In the genomic region with DNA sequence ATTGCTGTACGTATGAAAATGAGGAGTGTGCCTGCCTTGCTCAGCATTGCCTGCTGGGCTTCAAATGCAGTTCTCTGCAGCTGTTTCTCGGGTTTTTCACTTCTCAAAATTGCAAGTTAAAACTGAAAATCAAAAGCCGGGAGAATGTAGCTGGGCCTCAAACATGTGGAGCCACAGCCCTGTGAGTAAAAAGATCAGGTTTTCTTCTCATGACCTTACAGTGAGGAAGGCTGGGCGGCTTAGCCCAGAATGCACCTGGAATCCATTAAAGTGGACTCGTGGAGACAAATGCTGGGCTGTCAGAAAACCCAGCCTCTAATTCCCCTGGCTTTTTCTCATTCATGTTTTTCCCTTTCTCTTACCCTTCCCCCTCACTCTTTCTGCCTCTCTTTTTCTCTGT, we compare ENCODE assay signal across 8 cellular contexts. TPM values are rescaled to one million over a fixed set of nuclear protein-coding genes. Genes with fewer than 3 reads are reported as not detected.
DNase-seq lines count a peak whose midpoint lies in the region; ATAC-seq and TF ChIP-seq lines count a peak whose summit lies in the region.

No MANE protein-coding gene starts in this region.

- H3K4me1 ChIP-seq in DND-41 (ENCODE audit: insufficient read depth, low read length) (no peaks in the 10 kb centered on the region), uterus (peaks cover 0 to 19% of the 10 kb centered on the region in 2 donors)

- no peaks in the 10 kb centered on the region for H3K27me3 ChIP-seq in DND-41 (ENCODE audit: insufficient read depth, low read length, poor library complexity)
- no peaks in the 10 kb centered on the region for H3K27me3 ChIP-seq in uterus

- intact Hi-C loops in uterus (cut with DNase I; ENCODE audit: low total_unique reads), result no loop called here

- H3K9ac ChIP-seq in DND-41 (ENCODE audit: low read depth, low read length), result no peak overlapping the region

- DNase-seq in DND-41 (no peak), globus pallidus (ENCODE audit: low spot score) (peak; percentile 37), uterus (peak; percentile 30 to 31), OCI-M1 (lab: John Stamatoyannopoulos, UW) (no peak), NCI-H2081 treated with DMSO at 0.1 percent for 48 hours (lab: John Stamatoyannopoulos, UW) (no peak), NCI-H2107 (lab: John Stamatoyannopoulos, UW) (no peak)

- no peak overlapping the region for H2AFZ ChIP-seq in DND-41 (ENCODE audit: low read depth, low read length)

- no peak overlapping the region for H3K4me2 ChIP-seq in DND-41 (ENCODE audit: insufficient read depth, low read length)

- H3K9me3 ChIP-seq in DND-41 (ENCODE audit: insufficient read depth, low read length, severe bottlenecking), result no peaks in the 10 kb centered on the region
- no peaks in the 10 kb centered on the region for H3K9me3 ChIP-seq in uterus

- H3K79me2 ChIP-seq in DND-41 (ENCODE audit: insufficient read depth, low read length), result no peaks in the 10 kb centered on the region

- no peak for TF ChIP-seq POLR2A in uterus (IDR thresholded peaks at IDR 0.05)

- no peaks in the 10 kb centered on the region for H4K20me1 ChIP-seq in DND-41 (ENCODE audit: insufficient read depth, low read length)

- H3K4me3 ChIP-seq in DND-41 (ENCODE audit: low read depth in 1 of 2, low read length in 2 of 2), result no peak overlapping the region
- peak overlapping the region in 1 of 2 donors; percentile 6 for H3K4me3 ChIP-seq in uterus

- ATAC-seq in DND-41 (ENCODE audit: insufficient read depth, low read depth), result peak; percentile 37; the same call in 1 of the 3 replicates
- peak; percentile 75 for ATAC-seq in GM21528 (IDR thresholded peaks at IDR 0.05; ENCODE audit: low FRiP score, unreplicated experiment)
- peak; percentile 43 for ATAC-seq in HG03575 (IDR thresholded peaks at IDR 0.05; ENCODE audit: extremely low read depth, insufficient number of reproducible peaks, low FRiP score, unreplicated experiment)

- TF ChIP-seq CTCF in DND-41 (IDR thresholded peaks at IDR 0.05; ENCODE audit: borderline replicate concordance, extremely low read depth, low read length, poor library complexity, severe bottlenecking) (no peak), uterus (IDR thresholded peaks at IDR 0.05) (no peak)

- H3K36me3 ChIP-seq in DND-41 (ENCODE audit: insufficient read depth, low read length) (no peaks in the 10 kb centered on the region), uterus (no peaks in the 10 kb centered on the region)

- H3K27ac ChIP-seq in DND-41 (ENCODE audit: low read length) (no peak overlapping the region), uterus (peak overlapping the region; percentile 69 to 74)

RNA-seq across cellular contexts. Expression of gene DSE, which starts 34.4 kb away (rescaled TPM):
- total RNA-seq in uterus, result 10 to 100 TPM; 21.3 to 84.0 (median 42.3) TPM

RNA-seq across cellular contexts. Expression of gene CALHM6, which starts 56.0 kb away (rescaled TPM):
- 1 to 10 TPM in 2 of 4 donors, not detected in 2; 3.9 to 7.6 TPM for total RNA-seq in uterus

Comparison
In these comparisons a context has a peak if more than half of its experiments do, and no peak if none do; other contexts are left out.
1. DNase-seq: peak in globus pallidus (single experiment) and uterus (2 of 2); none in DND-41 (single experiment), OCI-M1 (single experiment), NCI-H2081 treated with DMSO at 0.1 percent for 48 hours (single experiment) and NCI-H2107 (single experiment).
2. Peak in every context shown above with its lines, with median percentiles within 50 percentile points of each other: ATAC-seq.